17 cellular contexts compared by ENCODE assay signal in genomic region chr6:150897400-150897943, GRCh38. TPM values are rescaled to one million over a fixed set of nuclear protein-coding genes. Genes with fewer than 3 reads are reported as not detected.
DNase-seq lines count a peak whose midpoint lies in the region; ATAC-seq and TF ChIP-seq lines count a peak whose summit lies in the region.
"Had no signal": no experiment of that assay in that cellular context is flagged by ENCODE, and none has a peak within 500 bp of the region (broad histone marks: within the 10 kb centered on the region; RNA-seq: fewer than 3 reads in every experiment).

No MANE protein-coding gene starts in this region.

- H3K27ac Mint-ChIP-seq in osteocyte (ENCODE audit: unreplicated experiment): peak overlapping the region; percentile 14
- no peak overlapping the region for H3K27ac Mint-ChIP-seq in activated CD4-positive, alpha-beta T cell treated with anti-CD3 and anti-CD28 coated beads, Interleukin-2, amount 10 ng/mL, durations not matched to agents 7 days and 5 days
- H3K27ac Mint-ChIP-seq: stimulated activated naive CD8-positive, alpha-beta T cell treated with anti-CD3 and anti-CD28 coated beads, Interleukin-15, Interleukin-2, amounts not matched to agents 100 ng/mL and 50 ng/mL, for 24 hours had no signal

- no peaks in the 10 kb centered on the region for H3K27me3 Mint-ChIP-seq in osteocyte (ENCODE audit: unreplicated experiment)
- no peaks in the 10 kb centered on the region for H3K27me3 Mint-ChIP-seq in activated CD4-positive, alpha-beta T cell treated with anti-CD3 and anti-CD28 coated beads, Interleukin-2, amount 10 ng/mL, durations not matched to agents 7 days and 5 days
- H3K27me3 Mint-ChIP-seq: stimulated activated naive CD8-positive, alpha-beta T cell treated with anti-CD3 and anti-CD28 coated beads, Interleukin-15, Interleukin-2, amounts not matched to agents 100 ng/mL and 50 ng/mL, for 24 hours; T-helper 17 cell had no signal

- H3K4me3 Mint-ChIP-seq in osteocyte (ENCODE audit: unreplicated experiment): no peak overlapping the region
- H3K4me3 Mint-ChIP-seq in activated CD4-positive, alpha-beta T cell treated with anti-CD3 and anti-CD28 coated beads, Interleukin-2, amount 10 ng/mL, durations not matched to agents 7 days and 5 days: no peak overlapping the region
- H3K4me3 Mint-ChIP-seq: stimulated activated naive CD8-positive, alpha-beta T cell treated with anti-CD3 and anti-CD28 coated beads, Interleukin-15, Interleukin-2, amounts not matched to agents 100 ng/mL and 50 ng/mL, for 24 hours; T-helper 17 cell had no signal

- H3K9me3 Mint-ChIP-seq in osteocyte (ENCODE audit: unreplicated experiment): no peaks in the 10 kb centered on the region
- no peaks in the 10 kb centered on the region for H3K9me3 Mint-ChIP-seq in activated CD4-positive, alpha-beta T cell treated with anti-CD3 and anti-CD28 coated beads, Interleukin-2, amount 10 ng/mL, durations not matched to agents 7 days and 5 days
- H3K9me3 Mint-ChIP-seq: stimulated activated naive CD8-positive, alpha-beta T cell treated with anti-CD3 and anti-CD28 coated beads, Interleukin-15, Interleukin-2, amounts not matched to agents 100 ng/mL and 50 ng/mL, for 24 hours had no signal

- CTCF ChIA-PET in activated CD4-positive, alpha-beta T cell treated with anti-CD3 and anti-CD28 coated beads, Interleukin-2, amount 10 ng/mL, durations not matched to agents 7 days and 5 days (lab: Charles Lee): interaction anchor here (0.7 to 2.0 kb wide), 3 partner anchors 9 to 428 kb away, joined by 3 to 5 read pairs (median 3); no protein-coding TSS in a partner anchor

- no peak for TF ChIP-seq CTCF in osteocyte (IDR thresholded peaks at IDR 0.05)

- H3K36me3 Mint-ChIP-seq in osteocyte (ENCODE audit: unreplicated experiment): peaks cover 15% of the 10 kb centered on the region
- peaks cover 11% of the 10 kb centered on the region for H3K36me3 Mint-ChIP-seq in activated CD4-positive, alpha-beta T cell treated with anti-CD3 and anti-CD28 coated beads, Interleukin-2, amount 10 ng/mL, durations not matched to agents 7 days and 5 days (ENCODE audit: low read depth)

- DNase-seq in osteocyte (ENCODE audit: extremely low spot score, unreplicated experiment) (no peak), DMS 273 (lab: John Stamatoyannopoulos, UW; ENCODE audit: unreplicated experiment) (no peak), NCI-H69 (lab: John Stamatoyannopoulos, UW) (no peak)
- DNase-seq in activated CD4-positive, alpha-beta T cell treated with anti-CD3 and anti-CD28 coated beads, Interleukin-2, amount 10 ng/mL, durations not matched to agents 7 days and 5 days: no peak
- DNase-seq in activated naive CD4-positive, alpha-beta T cell treated with anti-CD3 and anti-CD28 coated beads, Interleukin-2, amount 50 U/mL, for 16 hours: no peak
- DNase-seq: activated CD4-positive, CD25-positive, alpha-beta regulatory T cell treated with anti-CD3 and anti-CD28 coated beads, Interleukin-2, amount 50 U/mL, for 72 hours; activated T-cell treated with anti-CD3 and anti-CD28 coated beads, Interleukin-2, amount 50 U/mL, for 1 hour; C1 segment of cervical spinal cord; DMS79 treated with DMSO at 0.1 percent for 48 hours; gastrocnemius medialis; NCI-H774; nucleus accumbens; T-helper 17 cell had no signal

- H3K4me1 Mint-ChIP-seq in osteocyte (ENCODE audit: unreplicated experiment): peaks cover 56% of the 10 kb centered on the region
- H3K4me1 Mint-ChIP-seq in activated CD4-positive, alpha-beta T cell treated with anti-CD3 and anti-CD28 coated beads, Interleukin-2, amount 10 ng/mL, durations not matched to agents 7 days and 5 days: peaks cover 37% of the 10 kb centered on the region

- ATAC-seq in GM19351 (IDR thresholded peaks at IDR 0.05; ENCODE audit: unreplicated experiment) (peak; percentile 70), HG02763 (IDR thresholded peaks at IDR 0.05; ENCODE audit: unreplicated experiment) (peak; percentile 40), HG03520 (IDR thresholded peaks at IDR 0.05; ENCODE audit: unreplicated experiment) (peak; percentile 47)
- ATAC-seq: gastrocnemius medialis, T-helper 17 cell had no signal

- POLR2A ChIA-PET in activated CD4-positive, alpha-beta T cell treated with anti-CD3 and anti-CD28 coated beads, Interleukin-2, amount 10 ng/mL, durations not matched to agents 7 days and 5 days (lab: Charles Lee): no interaction called here

RNA-seq across cellular contexts. Expression of gene MTHFD1L, which starts 32.0 kb away (rescaled TPM):
- total RNA-seq in osteocyte: 63.2 and 67.0 TPM in 2 replicates
- total RNA-seq in activated CD4-positive, alpha-beta T cell treated with anti-CD3 and anti-CD28 coated beads, Interleukin-2, amount 10 ng/mL, durations not matched to agents 7 days and 5 days: 10 to 100 TPM; 34.9 to 40.6 TPM
